Comparison of ENCODE assay signal across 8 cellular contexts in genomic region chr6:43181621-43181941, GRCh38. TPM values are rescaled to one million over a fixed set of nuclear protein-coding genes. Genes with fewer than 3 reads are reported as not detected.
A peak's percentile ranks its signal among the peaks of the same experiment; 100 is the strongest.
DNase-seq lines count a peak whose midpoint lies in the region; ATAC-seq, FAIRE-seq and TF ChIP-seq lines count a peak whose summit lies in the region.

No MANE protein-coding gene starts in this region.

- ATAC-seq in heart left ventricle (no peak), Right ventricle myocardium superior (ENCODE audit: poor library complexity) (no peak), K562 (peak; percentile 1; the same call in 2 of the 3 replicates), upper lobe of right lung (no peak), HG03280 (IDR thresholded peaks at IDR 0.05; ENCODE audit: unreplicated experiment) (no peak)

- peak overlapping the region; percentile 5 for H4K91ac ChIP-seq in mesenchymal stem cell (ENCODE audit: low read length)

- H3K9me3 ChIP-seq in heart left ventricle (no peaks in the 10 kb centered on the region), K562 (replicated peaks; ENCODE audit: control insufficient read depth, insufficient read depth, low read depth, low read length) (no peaks in the 10 kb centered on the region), mesenchymal stem cell (ENCODE audit: control insufficient read depth, low read length) (no peaks in the 10 kb centered on the region), upper lobe of right lung (no peaks in the 10 kb centered on the region)

- no peak overlapping the region for H2BK12ac ChIP-seq in mesenchymal stem cell (ENCODE audit: low read length in 2 of 2)

- TF ChIP-seq POLR2A in heart left ventricle (IDR thresholded peaks at IDR 0.05) (no peak), K562 (conservative IDR thresholded peaks at IDR 0.05) (no peak)

- WGBS in heart left ventricle, 4 donors = 40 to 47% (median 42%) methylated on average over 9 of the region's 9 CpGs
- 24% methylated on average over 9 of the region's 9 CpGs for WGBS in K562 (ENCODE audit: insufficient coverage, low coverage, missing lambda C conversion rate)
- WGBS in mesenchymal stem cell = 36% methylated on average over 9 of the region's 9 CpGs

- H3K14ac ChIP-seq in mesenchymal stem cell (ENCODE audit: low read length in 2 of 2) = peak overlapping the region in 1 of 2 experiments; percentile 45

- H3K4ac ChIP-seq in mesenchymal stem cell (ENCODE audit: low read depth in 1 of 2, low read length in 2 of 2) = peak overlapping the region; percentile 61 to 64

- H4K8ac ChIP-seq in mesenchymal stem cell (ENCODE audit: low read length) = peak overlapping the region; percentile 91

- TF ChIP-seq RAD21 in K562 (CRISPR knock-in tag; conservative IDR thresholded peaks at IDR 0.05 in 1 of 2, IDR thresholded peaks at IDR 0.05 in 1 of 2) = no peak

- H3K4me1 ChIP-seq in heart left ventricle (peaks cover 4 to 29% (median 17%) of the 10 kb centered on the region in 12 donors), K562 (replicated peaks in 1 of 2; ENCODE audit: control insufficient read depth in 2 of 2, insufficient read depth in 2 of 2, low read length in 2 of 2) (peaks cover 37 to 51% of the 10 kb centered on the region in 2 experiments), mesenchymal stem cell (ENCODE audit: control insufficient read depth, insufficient read depth, low read depth, low read length) (peaks cover 13% of the 10 kb centered on the region), upper lobe of right lung (peaks cover 14% of the 10 kb centered on the region)

- intact Hi-C loops in heart left ventricle (cut with DNase I) (loop anchor here in 2 of 10 donors (5.0 to 10.0 kb wide), 2 partner anchors 46 to 173 kb away; partner anchors contain the start of gene DNPH1 (in 1 of the 2)), Right ventricle myocardium superior (cut with DNase I) (no loop called here), K562 (cut with micrococcal nuclease) (no loop called here), upper lobe of right lung (cut with DNase I) (no loop called here)

- H3K9ac ChIP-seq in K562 (ENCODE audit: insufficient read depth in 1 of 2, low read depth in 2 of 2, low read length in 2 of 2) = peak overlapping the region; percentile 77 to 91
- peak overlapping the region; percentile 89 for H3K9ac ChIP-seq in mesenchymal stem cell (ENCODE audit: low read length)

- H3K27ac ChIP-seq in heart left ventricle = peak overlapping the region; percentile 16 to 85 (median 70)
- H3K27ac ChIP-seq in K562 (ENCODE audit: extremely low read depth, low read depth, low read length) = peak overlapping the region; percentile 85
- H3K27ac ChIP-seq in mesenchymal stem cell (ENCODE audit: low read length, poor library complexity, severe bottlenecking) = peak overlapping the region; percentile 33
- H3K27ac ChIP-seq in upper lobe of right lung = peak overlapping the region; percentile 70

- H3K4me2 ChIP-seq in K562 (ENCODE audit: insufficient read depth, low read length) (peak overlapping the region; percentile 99), mesenchymal stem cell (ENCODE audit: low read length, poor library complexity, severe bottlenecking) (peak overlapping the region; percentile 88)

- no peak for DNase-seq in heart left ventricle
- no peak for DNase-seq in Right ventricle myocardium superior
- DNase-seq in K562 (ENCODE audit: extremely low read depth in 1 of 4, low spot score in 3 of 4) = no peak
- DNase-seq in mesenchymal stem cell = no peak
- DNase-seq in upper lobe of right lung = no peak
- DNase-seq in hepatic stellate cell (ENCODE audit: low spot score) = no peak
- no peak for DNase-seq in C1 segment of cervical spinal cord (lab: John Stamatoyannopoulos, UW)

- H3K79me2 ChIP-seq in K562 (ENCODE audit: control insufficient read depth, insufficient read depth, low read length) = peaks cover 24% of the 10 kb centered on the region; the same call in 2 of the 3 replicates

- no peaks in the 10 kb centered on the region for H4K20me1 ChIP-seq in K562 (replicated peaks; ENCODE audit: control insufficient read depth, insufficient read depth, low read length)

- in situ Hi-C loops in K562 (cut with MboI) = no loop called here

- POLR2A ChIA-PET in K562 (lab: Yijun Ruan, JAX) = interaction anchor here (0.6 to 4.0 kb wide), 10 partner anchors 9 to 255 kb away, joined by 3 to 40 read pairs (median 4); partner anchors contain the start of genes DNPH1 and SRF

- TSS peak; percentile 94 for BruUV-seq in K562 (replicated peaks; lab: Mats Ljungman, UMichigan)

- TF ChIP-seq EP300 in K562 (IDR thresholded peaks at IDR 0.05; ENCODE audit: low read length) = no peak

- H3K36me3 ChIP-seq in heart left ventricle (peaks cover 0 to 65% (median 59%) of the 10 kb centered on the region in 9 donors), K562 (ENCODE audit: control insufficient read depth, insufficient read depth, low read length) (peaks cover 61% of the 10 kb centered on the region), mesenchymal stem cell (ENCODE audit: control insufficient read depth in 1 of 2, insufficient read depth in 2 of 2, low read depth in 1 of 2, low read length in 2 of 2) (peaks cover 50 to 54% of the 10 kb centered on the region in 2 experiments), upper lobe of right lung (peaks cover 59% of the 10 kb centered on the region)

- H2AFZ ChIP-seq in K562 (ENCODE audit: low read depth, low read length) = peak overlapping the region; percentile 89
- no peak overlapping the region for H2AFZ ChIP-seq in mesenchymal stem cell (ENCODE audit: low read depth, low read length)

- peak overlapping the region; percentile 47 to 94 (median 82) for H3K4me3 ChIP-seq in heart left ventricle
- peak overlapping the region; percentile 68 for H3K4me3 ChIP-seq in K562
- H3K4me3 ChIP-seq in mesenchymal stem cell (ENCODE audit: insufficient read depth in 1 of 2, low read depth in 1 of 2, low read length in 2 of 2) = peak overlapping the region; percentile 80 to 90
- H3K4me3 ChIP-seq in upper lobe of right lung = peak overlapping the region; percentile 73

- no peaks in the 10 kb centered on the region for H3K9me1 ChIP-seq in K562 (ENCODE audit: control insufficient read depth, insufficient read depth, low read length)

- H2BK120ac ChIP-seq in mesenchymal stem cell (ENCODE audit: low read depth, low read length) = no peak overlapping the region

- H2BK5ac ChIP-seq in mesenchymal stem cell (ENCODE audit: low read depth, low read length, poor library complexity, severe bottlenecking) = no peak overlapping the region

- H2BK15ac ChIP-seq in mesenchymal stem cell (ENCODE audit: low read depth, poor library complexity, severe bottlenecking) = no peak overlapping the region

- H3K27me3 ChIP-seq in heart left ventricle (no peaks in the 10 kb centered on the region), K562 (ENCODE audit: control insufficient read depth in 2 of 2, insufficient read depth in 2 of 2, low read length in 2 of 2) (no peaks in the 10 kb centered on the region), mesenchymal stem cell (ENCODE audit: control insufficient read depth in 1 of 2, insufficient read depth in 1 of 2, low read length in 2 of 2) (no peaks in the 10 kb centered on the region), upper lobe of right lung (no peaks in the 10 kb centered on the region)

- CTCF ChIA-PET in K562 (lab: Yijun Ruan, JAX; ENCODE audit: low intra/inter-chr PET ratio) = interaction anchor here (0.6 to 0.8 kb wide), 2 partner anchors 9 to 47 kb away, joined by 3 to 5 read pairs; no protein-coding TSS in a partner anchor

- no peak overlapping the region for H2AK5ac ChIP-seq in mesenchymal stem cell (ENCODE audit: low read length, severe bottlenecking)

- no peak for TF ChIP-seq CTCF in heart left ventricle (IDR thresholded peaks at IDR 0.05)
- TF ChIP-seq CTCF in K562 (IDR thresholded peaks at IDR 0.05 in 2 of 3, conservative IDR thresholded peaks at IDR 0.05 in 1 of 3; ENCODE audit: insufficient read depth in 2 of 3, low read depth in 1 of 3, low read length in 3 of 3) = no peak
- TF ChIP-seq CTCF in upper lobe of right lung (IDR thresholded peaks at IDR 0.05) = no peak

- H3K18ac ChIP-seq in mesenchymal stem cell (ENCODE audit: low read depth in 1 of 2, low read length in 2 of 2) = peak overlapping the region; percentile 14 to 76

- H3K23ac ChIP-seq in mesenchymal stem cell (ENCODE audit: low read length in 2 of 2) = no peak overlapping the region

- peaks cover 40% of the 10 kb centered on the region for H3K79me1 ChIP-seq in mesenchymal stem cell (replicated peaks; ENCODE audit: low read length, poor library complexity, severe bottlenecking)

- no peak for FAIRE-seq in K562 (lab: Jason Lieb, UNC)

RNA-seq across cellular contexts. Expression of gene CUL9, which starts 0.4 kb away (rescaled TPM):
- 10 to 100 TPM in 8 of 9 donors, 1 to 10 TPM in 1; 6.5 to 22.3 (median 12.5) TPM for total RNA-seq in heart left ventricle
- 10 to 100 TPM in 1 of 2 donors, 1 to 10 TPM in 1; 7.5 to 17.0 TPM for polyA plus RNA-seq in heart left ventricle
- total RNA-seq in Right ventricle myocardium superior = 12.5 TPM
- 74.5 and 153 TPM in 2 replicates for total RNA-seq in K562 (2011; cell fraction: chromatin; rRNA removed; ENCODE audit: low replicate concordance)
- total RNA-seq in K562 (2011; cell fraction: nucleolus; rRNA removed) = 62.1 and 70.9 TPM in 2 replicates
- total RNA-seq in K562 (2011; cell fraction: nucleoplasm; rRNA removed) = 62.3 and 69.4 TPM in 2 replicates
- 6.5 and 8.6 TPM in 2 replicates for total RNA-seq in K562 (2014; rRNA removed)
- 4.1 and 5.8 TPM in 2 replicates for total RNA-seq in K562 (2014; rRNA removed; fragmentation: Illumina TruSeq; extraction: Trizol)
- total RNA-seq in K562 (2015; rRNA removed; fragmentation: Illumina TruSeq; extraction: Trizol) = 7.4 and 7.5 TPM in 2 replicates
- 10.0 and 13.4 TPM in 2 replicates for total RNA-seq in K562 (2021)
- 7.0 and 13.5 TPM in 2 replicates for polyA plus RNA-seq in K562 (2011; rRNA removed)
- polyA plus RNA-seq in K562 (2011; cell fraction: cytosol; rRNA removed) = 5.8 and 6.2 TPM in 2 replicates
- polyA plus RNA-seq in K562 (2011; cell fraction: nucleus; rRNA removed) = 82.8 and 102 TPM in 2 replicates
- polyA plus RNA-seq in K562 (2012) = 10.1 and 29.2 TPM in 2 replicates
- polyA plus RNA-seq in K562 (2014; fragmentation: Illumina TruSeq; extraction: Trizol) = 6.2 and 6.6 TPM in 2 replicates
- polyA plus RNA-seq in K562 (2014; fragmentation: Nextera tagmentation; extraction: Ambion mirVana) = under 1 TPM; 0.50 to 0.51 TPM
- polyA plus RNA-seq in K562 (2014; rRNA removed) = 9.7 and 20.7 TPM in 2 replicates
- 7.7 and 10.8 TPM in 2 replicates for polyA minus RNA-seq in K562 (2011; rRNA and poly(A)+ RNA removed)
- polyA minus RNA-seq in K562 (2011; cell fraction: cytosol; rRNA and poly(A)+ RNA removed) = 3.4 and 6.3 TPM in 2 replicates
- polyA minus RNA-seq in K562 (2011; cell fraction: nucleus; rRNA and poly(A)+ RNA removed) = 18.6 and 30.8 TPM in 2 replicates
- polyA plus RNA-seq in mesenchymal stem cell (2013, experiment 1 of 2) = 12.8 TPM
- 11.6 TPM for polyA plus RNA-seq in mesenchymal stem cell (2013, experiment 2 of 2)
- total RNA-seq in upper lobe of right lung = 37.4 TPM

RNA-seq across cellular contexts. Expression of gene SRF, which starts 10.5 kb away (rescaled TPM):
- total RNA-seq in heart left ventricle (10 to 100 TPM; 49.8 to 94.4 (median 73.3) TPM), Right ventricle myocardium superior (65.3 TPM), K562 (2014; rRNA removed) (24.6 and 31.5 TPM in 2 replicates), K562 (2014; rRNA removed; fragmentation: Illumina TruSeq; extraction: Trizol) (11.1 and 12.6 TPM in 2 replicates), K562 (2015; rRNA removed; fragmentation: Illumina TruSeq; extraction: Trizol) (19.4 and 20.1 TPM in 2 replicates), K562 (2021) (32.7 and 37.0 TPM in 2 replicates), upper lobe of right lung (33.6 TPM)
- polyA plus RNA-seq in heart left ventricle (10 to 100 TPM; 43.5 to 90.6 TPM), K562 (2011; rRNA removed) (25.3 and 29.5 TPM in 2 replicates), K562 (2014; fragmentation: Illumina TruSeq; extraction: Trizol) (29.8 and 35.8 TPM in 2 replicates), K562 (2014; fragmentation: Nextera tagmentation; extraction: Ambion mirVana) (1 to 10 TPM; 2.5 to 2.8 TPM), K562 (2014; rRNA removed) (28.4 and 32.2 TPM in 2 replicates)
- total RNA-seq in K562 (2011; cell fraction: chromatin; rRNA removed; ENCODE audit: low replicate concordance) = 13.7 and 28.2 TPM in 2 replicates
- total RNA-seq in K562 (2011; cell fraction: nucleolus; rRNA removed) = 20.1 and 23.2 TPM in 2 replicates
- total RNA-seq in K562 (2011; cell fraction: nucleoplasm; rRNA removed) = 23.9 and 30.5 TPM in 2 replicates
- 39.3 and 67.9 TPM in 2 replicates for polyA plus RNA-seq in K562 (2011; cell fraction: cytosol; rRNA removed)
- 41.4 and 58.3 TPM in 2 replicates for polyA plus RNA-seq in K562 (2011; cell fraction: nucleus; rRNA removed)
- polyA plus RNA-seq in K562 (2012) = 35.4 TPM in 2 replicates
- 16.6 and 31.6 TPM in 2 replicates for polyA minus RNA-seq in K562 (2011; rRNA and poly(A)+ RNA removed)
- polyA minus RNA-seq in K562 (2011; cell fraction: cytosol; rRNA and poly(A)+ RNA removed) = 23.6 and 23.7 TPM in 2 replicates
- polyA minus RNA-seq in K562 (2011; cell fraction: nucleus; rRNA and poly(A)+ RNA removed) = 11.4 and 14.8 TPM in 2 replicates
- polyA plus RNA-seq in mesenchymal stem cell (2013, experiment 1 of 2) = 30.1 TPM
- 29.6 TPM for polyA plus RNA-seq in mesenchymal stem cell (2013, experiment 2 of 2)

RNA-seq across cellular contexts. Expression of gene DNPH1, which starts 47.7 kb away (rescaled TPM):
- total RNA-seq in heart left ventricle = 10 to 100 TPM; 18.9 to 63.7 (median 25.7) TPM
- 10 to 100 TPM; 37.9 to 45.5 TPM for polyA plus RNA-seq in heart left ventricle
- total RNA-seq in Right ventricle myocardium superior = 31.5 TPM
- 41.0 and 115 TPM in 2 replicates for total RNA-seq in K562 (2011; cell fraction: chromatin; rRNA removed; ENCODE audit: low replicate concordance)
- 111 and 120 TPM in 2 replicates for total RNA-seq in K562 (2011; cell fraction: nucleolus; rRNA removed)
- 76.8 and 84.6 TPM in 2 replicates for total RNA-seq in K562 (2011; cell fraction: nucleoplasm; rRNA removed)
- 237 and 302 TPM in 2 replicates for total RNA-seq in K562 (2014; rRNA removed)
- total RNA-seq in K562 (2014; rRNA removed; fragmentation: Illumina TruSeq; extraction: Trizol) = 25.7 and 32.4 TPM in 2 replicates
- 67.7 and 68.7 TPM in 2 replicates for total RNA-seq in K562 (2015; rRNA removed; fragmentation: Illumina TruSeq; extraction: Trizol)
- 127 and 140 TPM in 2 replicates for total RNA-seq in K562 (2021)
- polyA plus RNA-seq in K562 (2011; rRNA removed) = 136 and 161 TPM in 2 replicates
- 293 and 491 TPM in 2 replicates for polyA plus RNA-seq in K562 (2011; cell fraction: cytosol; rRNA removed)
- polyA plus RNA-seq in K562 (2011; cell fraction: nucleus; rRNA removed) = 149 and 187 TPM in 2 replicates
- 197 and 211 TPM in 2 replicates for polyA plus RNA-seq in K562 (2012)
- polyA plus RNA-seq in K562 (2014; fragmentation: Illumina TruSeq; extraction: Trizol) = 48.8 and 72.3 TPM in 2 replicates
- 10 to 100 TPM in 1 of 2 experiments, 1 to 10 TPM in 1; 7.3 to 13.9 TPM for polyA plus RNA-seq in K562 (2014; fragmentation: Nextera tagmentation; extraction: Ambion mirVana)
- 300 and 346 TPM in 2 replicates for polyA plus RNA-seq in K562 (2014; rRNA removed)
- 23.2 and 30.5 TPM in 2 replicates for polyA minus RNA-seq in K562 (2011; rRNA and poly(A)+ RNA removed)
- polyA minus RNA-seq in K562 (2011; cell fraction: cytosol; rRNA and poly(A)+ RNA removed) = 26.2 and 27.7 TPM in 2 replicates
- 26.3 and 34.4 TPM in 2 replicates for polyA minus RNA-seq in K562 (2011; cell fraction: nucleus; rRNA and poly(A)+ RNA removed)
- 58.5 TPM for polyA plus RNA-seq in mesenchymal stem cell (2013, experiment 1 of 2)
- polyA plus RNA-seq in mesenchymal stem cell (2013, experiment 2 of 2) = 60.4 TPM
- 27.6 TPM for total RNA-seq in upper lobe of right lung

Comparison
In these comparisons a context has a peak if more than half of its experiments do, and no peak if none do; other contexts are left out.
1. H3K27ac ChIP-seq: peak in every context shown above with its lines; median percentile 85 in K562; 70 in upper lobe of right lung; 70 in heart left ventricle; 33 in mesenchymal stem cell.